Comparison of ENCODE assay signal across 2 cellular contexts in the genomic region with DNA sequence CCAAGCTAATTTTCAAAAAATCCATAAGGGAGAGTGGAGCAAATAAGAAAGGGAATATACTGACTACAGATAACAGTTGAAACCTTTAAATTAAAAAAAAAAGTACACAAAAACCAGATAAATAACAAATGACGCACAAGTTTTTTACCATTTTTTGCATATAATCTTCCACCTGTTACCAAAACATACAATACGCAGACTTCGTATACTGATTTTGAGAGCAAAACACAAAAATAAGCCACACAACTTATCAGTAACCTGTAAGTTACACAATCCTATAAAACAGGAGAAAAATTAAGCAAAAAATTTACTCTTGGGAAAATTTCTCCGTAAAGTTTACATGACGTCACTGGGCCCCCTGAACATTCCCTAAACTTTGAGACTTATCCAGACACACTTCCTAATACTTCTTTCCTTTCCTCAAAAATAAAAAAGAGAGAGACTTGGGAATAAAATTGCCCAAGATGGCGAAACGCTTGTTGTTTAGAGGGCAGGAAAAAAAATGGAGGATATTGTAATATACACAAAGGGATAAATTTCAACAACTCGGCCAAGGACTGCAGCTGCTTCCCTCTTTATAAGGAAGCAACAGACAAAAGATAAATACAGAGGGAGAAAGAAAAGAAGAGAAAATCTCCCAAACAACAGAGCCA.
TF ChIP-seq lines count a peak whose summit lies in the region.

No MANE protein-coding gene starts in this region.

TF ChIP-seq in K562, 482 proteins besides CTCF, POLR2A, EP300 and RAD21 (continued from another document and continues in another):
- TF ChIP-seq, protein P1, sequence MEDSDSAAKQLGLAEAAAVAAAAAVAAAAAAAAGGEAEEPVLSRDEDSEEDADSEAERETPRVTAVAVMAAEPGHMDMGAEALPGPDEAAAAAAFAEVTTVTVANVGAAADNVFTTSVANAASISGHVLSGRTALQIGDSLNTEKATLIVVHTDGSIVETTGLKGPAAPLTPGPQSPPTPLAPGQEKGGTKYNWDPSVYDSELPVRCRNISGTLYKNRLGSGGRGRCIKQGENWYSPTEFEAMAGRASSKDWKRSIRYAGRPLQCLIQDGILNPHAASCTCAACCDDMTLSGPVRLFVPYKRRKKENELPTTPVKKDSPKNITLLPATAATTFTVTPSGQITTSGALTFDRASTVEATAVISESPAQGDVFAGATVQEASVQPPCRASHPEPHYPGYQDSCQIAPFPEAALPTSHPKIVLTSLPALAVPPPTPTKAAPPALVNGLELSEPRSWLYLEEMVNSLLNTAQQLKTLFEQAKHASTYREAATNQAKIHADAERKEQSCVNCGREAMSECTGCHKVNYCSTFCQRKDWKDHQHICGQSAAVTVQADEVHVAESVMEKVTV (CRISPR knock-in tag; IDR thresholded peaks at IDR 0.05), result peak; percentile 15; the same call in 1 of the 2 replicates
- TF ChIP-seq, protein P2, sequence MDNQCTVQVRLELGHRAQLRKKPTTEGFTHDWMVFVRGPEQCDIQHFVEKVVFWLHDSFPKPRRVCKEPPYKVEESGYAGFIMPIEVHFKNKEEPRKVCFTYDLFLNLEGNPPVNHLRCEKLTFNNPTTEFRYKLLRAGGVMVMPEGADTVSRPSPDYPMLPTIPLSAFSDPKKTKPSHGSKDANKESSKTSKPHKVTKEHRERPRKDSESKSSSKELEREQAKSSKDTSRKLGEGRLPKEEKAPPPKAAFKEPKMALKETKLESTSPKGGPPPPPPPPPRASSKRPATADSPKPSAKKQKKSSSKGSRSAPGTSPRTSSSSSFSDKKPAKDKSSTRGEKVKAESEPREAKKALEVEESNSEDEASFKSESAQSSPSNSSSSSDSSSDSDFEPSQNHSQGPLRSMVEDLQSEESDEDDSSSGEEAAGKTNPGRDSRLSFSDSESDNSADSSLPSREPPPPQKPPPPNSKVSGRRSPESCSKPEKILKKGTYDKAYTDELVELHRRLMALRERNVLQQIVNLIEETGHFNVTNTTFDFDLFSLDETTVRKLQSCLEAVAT (IDR thresholded peaks at IDR 0.05), result peak in 1 of 2 experiments; percentile 69; a peak in 1 of 4 replicates
- TF ChIP-seq HEY1 (CRISPR knock-in tag; IDR thresholded peaks at IDR 0.05; ENCODE audit: borderline replicate concordance) (0 out of 2 replicates have a peak, but pooled peaks have one; percentile 40), SMARCC2 (IDR thresholded peaks at IDR 0.05; ENCODE audit: low read depth) (0 out of 2 replicates have a peak, but pooled peaks have one; percentile 32), ZNF197 (CRISPR knock-in tag; IDR thresholded peaks at IDR 0.05; ENCODE audit: low read depth) (peak; percentile 60; the same call in 1 of the 2 replicates)
- TF ChIP-seq, protein P3, sequence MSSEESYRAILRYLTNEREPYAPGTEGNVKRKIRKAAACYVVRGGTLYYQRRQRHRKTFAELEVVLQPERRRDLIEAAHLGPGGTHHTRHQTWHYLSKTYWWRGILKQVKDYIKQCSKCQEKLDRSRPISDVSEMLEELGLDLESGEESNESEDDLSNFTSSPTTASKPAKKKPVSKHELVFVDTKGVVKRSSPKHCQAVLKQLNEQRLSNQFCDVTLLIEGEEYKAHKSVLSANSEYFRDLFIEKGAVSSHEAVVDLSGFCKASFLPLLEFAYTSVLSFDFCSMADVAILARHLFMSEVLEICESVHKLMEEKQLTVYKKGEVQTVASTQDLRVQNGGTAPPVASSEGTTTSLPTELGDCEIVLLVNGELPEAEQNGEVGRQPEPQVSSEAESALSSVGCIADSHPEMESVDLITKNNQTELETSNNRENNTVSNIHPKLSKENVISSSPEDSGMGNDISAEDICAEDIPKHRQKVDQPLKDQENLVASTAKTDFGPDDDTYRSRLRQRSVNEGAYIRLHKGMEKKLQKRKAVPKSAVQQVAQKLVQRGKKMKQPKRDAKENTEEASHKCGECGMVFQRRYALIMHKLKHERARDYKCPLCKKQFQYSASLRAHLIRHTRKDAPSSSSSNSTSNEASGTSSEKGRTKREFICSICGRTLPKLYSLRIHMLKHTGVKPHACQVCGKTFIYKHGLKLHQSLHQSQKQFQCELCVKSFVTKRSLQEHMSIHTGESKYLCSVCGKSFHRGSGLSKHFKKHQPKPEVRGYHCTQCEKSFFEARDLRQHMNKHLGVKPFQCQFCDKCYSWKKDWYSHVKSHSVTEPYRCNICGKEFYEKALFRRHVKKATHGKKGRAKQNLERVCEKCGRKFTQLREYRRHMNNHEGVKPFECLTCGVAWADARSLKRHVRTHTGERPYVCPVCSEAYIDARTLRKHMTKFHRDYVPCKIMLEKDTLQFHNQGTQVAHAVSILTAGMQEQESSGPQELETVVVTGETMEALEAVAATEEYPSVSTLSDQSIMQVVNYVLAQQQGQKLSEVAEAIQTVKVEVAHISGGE (CRISPR knock-in tag; IDR thresholded peaks at IDR 0.05), result peak in 1 of 3 experiments; percentile 62; a peak in 1 of 6 replicates
- TF ChIP-seq, protein P4, sequence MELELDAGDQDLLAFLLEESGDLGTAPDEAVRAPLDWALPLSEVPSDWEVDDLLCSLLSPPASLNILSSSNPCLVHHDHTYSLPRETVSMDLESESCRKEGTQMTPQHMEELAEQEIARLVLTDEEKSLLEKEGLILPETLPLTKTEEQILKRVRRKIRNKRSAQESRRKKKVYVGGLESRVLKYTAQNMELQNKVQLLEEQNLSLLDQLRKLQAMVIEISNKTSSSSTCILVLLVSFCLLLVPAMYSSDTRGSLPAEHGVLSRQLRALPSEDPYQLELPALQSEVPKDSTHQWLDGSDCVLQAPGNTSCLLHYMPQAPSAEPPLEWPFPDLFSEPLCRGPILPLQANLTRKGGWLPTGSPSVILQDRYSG (tag; conservative IDR thresholded peaks at IDR 0.05; ENCODE audit: low read depth), result peak; percentile 85; the same call in 1 of the 2 replicates
- TF ChIP-seq, protein P5, sequence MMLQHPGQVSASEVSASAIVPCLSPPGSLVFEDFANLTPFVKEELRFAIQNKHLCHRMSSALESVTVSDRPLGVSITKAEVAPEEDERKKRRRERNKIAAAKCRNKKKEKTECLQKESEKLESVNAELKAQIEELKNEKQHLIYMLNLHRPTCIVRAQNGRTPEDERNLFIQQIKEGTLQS (IDR thresholded peaks at IDR 0.05), result peak; percentile 90
- TF ChIP-seq, protein P5 (CRISPR knock-in tag; conservative IDR thresholded peaks at IDR 0.05), result no peak

TF ChIP-seq in HepG2, 621 proteins besides CTCF, POLR2A, EP300 and RAD21 (continued from another document and continues in another):
- TF ChIP-seq ZNF83 (CRISPR knock-in tag; IDR thresholded peaks at IDR 0.05; ENCODE audit: borderline replicate concordance), result no peak
- TF ChIP-seq, protein P6, sequence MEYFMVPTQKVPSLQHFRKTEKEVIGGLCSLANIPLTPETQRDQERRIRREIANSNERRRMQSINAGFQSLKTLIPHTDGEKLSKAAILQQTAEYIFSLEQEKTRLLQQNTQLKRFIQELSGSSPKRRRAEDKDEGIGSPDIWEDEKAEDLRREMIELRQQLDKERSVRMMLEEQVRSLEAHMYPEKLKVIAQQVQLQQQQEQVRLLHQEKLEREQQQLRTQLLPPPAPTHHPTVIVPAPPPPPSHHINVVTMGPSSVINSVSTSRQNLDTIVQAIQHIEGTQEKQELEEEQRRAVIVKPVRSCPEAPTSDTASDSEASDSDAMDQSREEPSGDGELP (IDR thresholded peaks at IDR 0.05; ENCODE audit: borderline replicate concordance, low read depth), result no peak
- no peak for TF ChIP-seq ZNF44 (CRISPR knock-in tag; IDR thresholded peaks at IDR 0.05)
- no peak for TF ChIP-seq CCAR2 (optimal IDR thresholded peaks at IDR 0.05; ENCODE audit: low read depth, low read length)
- TF ChIP-seq, protein P7, sequence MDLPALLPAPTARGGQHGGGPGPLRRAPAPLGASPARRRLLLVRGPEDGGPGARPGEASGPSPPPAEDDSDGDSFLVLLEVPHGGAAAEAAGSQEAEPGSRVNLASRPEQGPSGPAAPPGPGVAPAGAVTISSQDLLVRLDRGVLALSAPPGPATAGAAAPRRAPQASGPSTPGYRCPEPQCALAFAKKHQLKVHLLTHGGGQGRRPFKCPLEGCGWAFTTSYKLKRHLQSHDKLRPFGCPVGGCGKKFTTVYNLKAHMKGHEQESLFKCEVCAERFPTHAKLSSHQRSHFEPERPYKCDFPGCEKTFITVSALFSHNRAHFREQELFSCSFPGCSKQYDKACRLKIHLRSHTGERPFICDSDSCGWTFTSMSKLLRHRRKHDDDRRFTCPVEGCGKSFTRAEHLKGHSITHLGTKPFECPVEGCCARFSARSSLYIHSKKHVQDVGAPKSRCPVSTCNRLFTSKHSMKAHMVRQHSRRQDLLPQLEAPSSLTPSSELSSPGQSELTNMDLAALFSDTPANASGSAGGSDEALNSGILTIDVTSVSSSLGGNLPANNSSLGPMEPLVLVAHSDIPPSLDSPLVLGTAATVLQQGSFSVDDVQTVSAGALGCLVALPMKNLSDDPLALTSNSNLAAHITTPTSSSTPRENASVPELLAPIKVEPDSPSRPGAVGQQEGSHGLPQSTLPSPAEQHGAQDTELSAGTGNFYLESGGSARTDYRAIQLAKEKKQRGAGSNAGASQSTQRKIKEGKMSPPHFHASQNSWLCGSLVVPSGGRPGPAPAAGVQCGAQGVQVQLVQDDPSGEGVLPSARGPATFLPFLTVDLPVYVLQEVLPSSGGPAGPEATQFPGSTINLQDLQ (CRISPR knock-in tag; IDR thresholded peaks at IDR 0.05), result no peak
- no peak for TF ChIP-seq EED (CRISPR knock-in tag; IDR thresholded peaks at IDR 0.05)
- 0 out of 2 replicates have a peak, but pooled peaks have one; percentile 13 for TF ChIP-seq SIN3B (IDR thresholded peaks at IDR 0.05; ENCODE audit: low read length)
- no peak for TF ChIP-seq KLF11 (CRISPR knock-in tag; IDR thresholded peaks at IDR 0.05)
- TF ChIP-seq LCORL (IDR thresholded peaks at IDR 0.05), result no peak
- no peak for TF ChIP-seq LCORL (CRISPR knock-in tag; IDR thresholded peaks at IDR 0.05)
- TF ChIP-seq CEBPB (IDR thresholded peaks at IDR 0.05; ENCODE audit: borderline replicate concordance, low read depth, low read length), result peak; percentile 42; the same call in 1 of the 2 replicates
- TF ChIP-seq POLR2AphosphoS5 (IDR thresholded peaks at IDR 0.05; ENCODE audit: low read depth, low read length), result no peak
- TF ChIP-seq DNMT1 (CRISPR knock-in tag; IDR thresholded peaks at IDR 0.05), result no peak
- TF ChIP-seq, protein P8, sequence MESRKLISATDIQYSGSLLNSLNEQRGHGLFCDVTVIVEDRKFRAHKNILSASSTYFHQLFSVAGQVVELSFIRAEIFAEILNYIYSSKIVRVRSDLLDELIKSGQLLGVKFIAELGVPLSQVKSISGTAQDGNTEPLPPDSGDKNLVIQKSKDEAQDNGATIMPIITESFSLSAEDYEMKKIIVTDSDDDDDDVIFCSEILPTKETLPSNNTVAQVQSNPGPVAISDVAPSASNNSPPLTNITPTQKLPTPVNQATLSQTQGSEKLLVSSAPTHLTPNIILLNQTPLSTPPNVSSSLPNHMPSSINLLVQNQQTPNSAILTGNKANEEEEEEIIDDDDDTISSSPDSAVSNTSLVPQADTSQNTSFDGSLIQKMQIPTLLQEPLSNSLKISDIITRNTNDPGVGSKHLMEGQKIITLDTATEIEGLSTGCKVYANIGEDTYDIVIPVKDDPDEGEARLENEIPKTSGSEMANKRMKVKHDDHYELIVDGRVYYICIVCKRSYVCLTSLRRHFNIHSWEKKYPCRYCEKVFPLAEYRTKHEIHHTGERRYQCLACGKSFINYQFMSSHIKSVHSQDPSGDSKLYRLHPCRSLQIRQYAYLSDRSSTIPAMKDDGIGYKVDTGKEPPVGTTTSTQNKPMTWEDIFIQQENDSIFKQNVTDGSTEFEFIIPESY (CRISPR knock-in tag; IDR thresholded peaks at IDR 0.05), result no peak
- no peak for TF ChIP-seq ZSCAN25 (CRISPR knock-in tag; IDR thresholded peaks at IDR 0.05)
- TF ChIP-seq NKX3-1 (CRISPR knock-in tag; IDR thresholded peaks at IDR 0.05), result no peak
- no peak for TF ChIP-seq MEIS1 (CRISPR knock-in tag; IDR thresholded peaks at IDR 0.05; ENCODE audit: borderline replicate concordance)
- no peak for TF ChIP-seq NCOA2 (CRISPR knock-in tag; IDR thresholded peaks at IDR 0.05)
- TF ChIP-seq, protein P9, sequence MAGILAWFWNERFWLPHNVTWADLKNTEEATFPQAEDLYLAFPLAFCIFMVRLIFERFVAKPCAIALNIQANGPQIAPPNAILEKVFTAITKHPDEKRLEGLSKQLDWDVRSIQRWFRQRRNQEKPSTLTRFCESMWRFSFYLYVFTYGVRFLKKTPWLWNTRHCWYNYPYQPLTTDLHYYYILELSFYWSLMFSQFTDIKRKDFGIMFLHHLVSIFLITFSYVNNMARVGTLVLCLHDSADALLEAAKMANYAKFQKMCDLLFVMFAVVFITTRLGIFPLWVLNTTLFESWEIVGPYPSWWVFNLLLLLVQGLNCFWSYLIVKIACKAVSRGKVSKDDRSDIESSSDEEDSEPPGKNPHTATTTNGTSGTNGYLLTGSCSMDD (CRISPR knock-in tag; IDR thresholded peaks at IDR 0.05), result no peak
- no peak for TF ChIP-seq GATAD1 (CRISPR knock-in tag; IDR thresholded peaks at IDR 0.05)
- TF ChIP-seq, protein P10, sequence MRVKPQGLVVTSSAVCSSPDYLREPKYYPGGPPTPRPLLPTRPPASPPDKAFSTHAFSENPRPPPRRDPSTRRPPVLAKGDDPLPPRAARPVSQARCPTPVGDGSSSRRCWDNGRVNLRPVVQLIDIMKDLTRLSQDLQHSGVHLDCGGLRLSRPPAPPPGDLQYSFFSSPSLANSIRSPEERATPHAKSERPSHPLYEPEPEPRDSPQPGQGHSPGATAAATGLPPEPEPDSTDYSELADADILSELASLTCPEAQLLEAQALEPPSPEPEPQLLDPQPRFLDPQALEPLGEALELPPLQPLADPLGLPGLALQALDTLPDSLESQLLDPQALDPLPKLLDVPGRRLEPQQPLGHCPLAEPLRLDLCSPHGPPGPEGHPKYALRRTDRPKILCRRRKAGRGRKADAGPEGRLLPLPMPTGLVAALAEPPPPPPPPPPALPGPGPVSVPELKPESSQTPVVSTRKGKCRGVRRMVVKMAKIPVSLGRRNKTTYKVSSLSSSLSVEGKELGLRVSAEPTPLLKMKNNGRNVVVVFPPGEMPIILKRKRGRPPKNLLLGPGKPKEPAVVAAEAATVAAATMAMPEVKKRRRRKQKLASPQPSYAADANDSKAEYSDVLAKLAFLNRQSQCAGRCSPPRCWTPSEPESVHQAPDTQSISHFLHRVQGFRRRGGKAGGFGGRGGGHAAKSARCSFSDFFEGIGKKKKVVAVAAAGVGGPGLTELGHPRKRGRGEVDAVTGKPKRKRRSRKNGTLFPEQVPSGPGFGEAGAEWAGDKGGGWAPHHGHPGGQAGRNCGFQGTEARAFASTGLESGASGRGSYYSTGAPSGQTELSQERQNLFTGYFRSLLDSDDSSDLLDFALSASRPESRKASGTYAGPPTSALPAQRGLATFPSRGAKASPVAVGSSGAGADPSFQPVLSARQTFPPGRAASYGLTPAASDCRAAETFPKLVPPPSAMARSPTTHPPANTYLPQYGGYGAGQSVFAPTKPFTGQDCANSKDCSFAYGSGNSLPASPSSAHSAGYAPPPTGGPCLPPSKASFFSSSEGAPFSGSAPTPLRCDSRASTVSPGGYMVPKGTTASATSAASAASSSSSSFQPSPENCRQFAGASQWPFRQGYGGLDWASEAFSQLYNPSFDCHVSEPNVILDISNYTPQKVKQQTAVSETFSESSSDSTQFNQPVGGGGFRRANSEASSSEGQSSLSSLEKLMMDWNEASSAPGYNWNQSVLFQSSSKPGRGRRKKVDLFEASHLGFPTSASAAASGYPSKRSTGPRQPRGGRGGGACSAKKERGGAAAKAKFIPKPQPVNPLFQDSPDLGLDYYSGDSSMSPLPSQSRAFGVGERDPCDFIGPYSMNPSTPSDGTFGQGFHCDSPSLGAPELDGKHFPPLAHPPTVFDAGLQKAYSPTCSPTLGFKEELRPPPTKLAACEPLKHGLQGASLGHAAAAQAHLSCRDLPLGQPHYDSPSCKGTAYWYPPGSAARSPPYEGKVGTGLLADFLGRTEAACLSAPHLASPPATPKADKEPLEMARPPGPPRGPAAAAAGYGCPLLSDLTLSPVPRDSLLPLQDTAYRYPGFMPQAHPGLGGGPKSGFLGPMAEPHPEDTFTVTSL (CRISPR knock-in tag; IDR thresholded peaks at IDR 0.05; ENCODE audit: borderline replicate concordance), result no peak
